Comparison of ENCODE assay signal across 1 cellular context in genomic region chr18:56382541-56382940, GRCh38.
A peak's percentile ranks its signal among the peaks of the same experiment; 100 is the strongest.
TF ChIP-seq lines count a peak whose summit lies in the region.

No MANE protein-coding gene starts in this region.

TF ChIP-seq in SK-N-SH treated with all-trans-retinoic acid at 6 μM for 48 hours, 23 proteins besides CTCF, POLR2A, EP300 and RAD21 (continued from another document):
- TF ChIP-seq ISL1 (CRISPR knock-in tag; IDR thresholded peaks at IDR 0.05) (peak; percentile 29; the same call in 1 of the 2 replicates), TCF4 (CRISPR knock-in tag; IDR thresholded peaks at IDR 0.05; ENCODE audit: borderline replicate concordance) (no peak)
TF ChIP-seq in SK-N-SH treated with all-trans-retinoic acid at 6 μM for 48 hours: peak in this region for 1.
